ENCODE assay signal across 21 cellular contexts in the genomic region with DNA sequence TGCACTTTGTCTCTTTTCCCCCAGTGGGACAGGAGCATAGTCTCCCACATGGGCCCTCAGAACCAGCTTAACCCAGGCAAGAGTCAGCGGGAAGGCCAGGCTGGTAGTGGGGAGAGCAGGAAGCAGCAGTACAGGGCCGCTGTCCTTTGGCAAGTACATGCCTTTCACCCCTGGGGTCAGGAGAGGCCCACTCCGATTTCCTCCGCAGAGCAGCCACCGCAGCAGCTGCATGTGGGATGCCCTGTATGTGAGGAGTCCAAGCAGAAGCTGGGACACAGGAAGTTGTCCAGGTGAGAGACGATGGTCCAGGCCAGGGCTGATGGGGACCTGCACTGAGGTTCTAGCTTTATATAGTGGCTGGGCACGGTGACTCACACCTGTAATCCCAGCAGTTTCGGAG. TPM values are rescaled to one million over a fixed set of nuclear protein-coding genes. Genes with fewer than 3 reads are reported as not detected.
"Had no signal": no experiment of that assay in that cellular context is flagged by ENCODE, and none has a peak within 500 bp of the region (broad histone marks: within the 10 kb centered on the region; RNA-seq: fewer than 3 reads in every experiment).

No MANE protein-coding gene starts in this region.

- FAIRE-seq: islet of Langerhans had no signal

- H3K4me1 Mint-ChIP-seq: memory B cell, naive B cell, nephron had no signal

- H3K27me3 ChIP-seq: esophagus muscularis mucosa, gastrocnemius medialis, sigmoid colon, upper lobe of left lung, uterus had no signal

- H3K9me3 Mint-ChIP-seq: effector memory CD8-positive, alpha-beta T cell had no signal

- H3K4me3 ChIP-seq: esophagus muscularis mucosa, gastrocnemius medialis, heart right ventricle, sigmoid colon, skin epidermis, upper lobe of left lung, uterus had no signal

- H3K36me3 ChIP-seq: esophagus muscularis mucosa, gastrocnemius medialis, heart right ventricle, sigmoid colon, upper lobe of left lung, uterus had no signal

- H3K4me1 ChIP-seq: esophagus muscularis mucosa, gastrocnemius medialis, sigmoid colon, uterus had no signal

- H3K27ac ChIP-seq: epithelial cell of prostate, esophagus muscularis mucosa, gastrocnemius medialis, heart right ventricle, sigmoid colon, skin epidermis, upper lobe of left lung, uterus had no signal

- DNase-seq: effector memory CD8-positive, alpha-beta T cell; gastrocnemius medialis; heart right ventricle; hypothalamus; naive B cell; sigmoid colon; stimulated activated CD4-positive, alpha-beta T cell treated with anti-CD3 and anti-CD28 coated beads, Interleukin-12 subunit alpha, Interleukin-12 subunit beta, amount 100 ng/mL, for 4 hours; stimulated activated naive CD4-positive, alpha-beta T cell; upper lobe of left lung; uterus had no signal

- H3K4me3 Mint-ChIP-seq: effector memory CD8-positive, alpha-beta T cell; memory B cell; naive B cell; nephron had no signal

- H3K27ac Mint-ChIP-seq: effector memory CD8-positive, alpha-beta T cell; memory B cell; nephron had no signal

- H3K9me3 ChIP-seq: gastrocnemius medialis, uterus had no signal

RNA-seq across cellular contexts. Expression of a gene that starts 36.7 kb away (rescaled TPM):
- total RNA-seq: esophagus muscularis mucosa, fibroblast of villous mesenchyme, gastrocnemius medialis, left lobe of liver, lower leg skin, omental fat pad, pulmonary artery endothelial cell, sigmoid colon, upper lobe of left lung, uterus had no signal
- polyA plus RNA-seq: heart right ventricle, sigmoid colon had no signal
